1 cellular context compared by ENCODE assay signal in genomic region chrX:139554367-139554766, GRCh38.
TF ChIP-seq lines count a peak whose summit lies in the region.

No MANE protein-coding gene starts in this region.

TF ChIP-seq in GM12878, 131 proteins besides CTCF, POLR2A, EP300 and RAD21 (continued from another document):
- TF ChIP-seq SKIL (IDR thresholded peaks at IDR 0.05; ENCODE audit: low read depth, poor library complexity, severe bottlenecking) (no peak), POLR2AphosphoS2 (IDR thresholded peaks at IDR 0.05; ENCODE audit: low read depth, low read length) (no peak), CBFB (IDR thresholded peaks at IDR 0.05; ENCODE audit: low read depth) (no peak), IRF4 (IDR thresholded peaks at IDR 0.05; ENCODE audit: low read depth, low read length) (no peak), ZNF384 (IDR thresholded peaks at IDR 0.05; ENCODE audit: borderline replicate concordance, low read depth, low read length) (no peak)
